Comparison of ENCODE assay signal across 1 cellular context in the genomic region with DNA sequence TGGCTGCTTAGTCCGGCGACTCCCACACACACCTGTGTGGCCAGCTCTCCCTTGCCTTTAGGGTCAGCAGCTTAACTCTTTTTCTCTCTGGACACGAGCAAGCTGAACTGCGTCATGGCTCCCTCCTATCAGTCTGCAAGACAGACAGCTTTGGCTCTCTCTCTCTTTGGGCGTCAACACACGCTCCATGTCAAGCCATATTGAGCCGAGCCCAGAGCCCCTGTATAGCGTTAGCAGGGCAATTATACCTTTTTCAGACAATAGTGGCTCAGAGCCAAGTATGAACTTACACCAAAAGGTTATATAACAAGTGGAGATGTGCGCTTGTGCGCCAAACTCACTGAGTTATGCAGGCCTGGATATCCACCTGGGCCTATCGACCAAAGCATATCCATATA.
TF ChIP-seq lines count a peak whose summit lies in the region.

No MANE protein-coding gene starts in this region.

TF ChIP-seq in HepG2, 621 proteins besides CTCF, POLR2A, EP300 and RAD21 (continued from another document and continues in another):
- TF ChIP-seq UBTF (CRISPR knock-in tag; IDR thresholded peaks at IDR 0.05): no peak
- no peak for TF ChIP-seq SNAPC5 (CRISPR knock-in tag; IDR thresholded peaks at IDR 0.05; ENCODE audit: borderline replicate concordance)
- no peak for TF ChIP-seq BHLHE40 (IDR thresholded peaks at IDR 0.05; ENCODE audit: low read length)
- no peak for TF ChIP-seq EED (CRISPR knock-in tag; IDR thresholded peaks at IDR 0.05)
- no peak for TF ChIP-seq FOXJ3 (CRISPR knock-in tag; IDR thresholded peaks at IDR 0.05; ENCODE audit: borderline replicate concordance)
- TF ChIP-seq ZBTB10 (CRISPR knock-in tag; IDR thresholded peaks at IDR 0.05; ENCODE audit: borderline replicate concordance): no peak
- TF ChIP-seq CREB1 (IDR thresholded peaks at IDR 0.05): no peak
- TF ChIP-seq CREB1 (CRISPR knock-in tag; IDR thresholded peaks at IDR 0.05): no peak
- TF ChIP-seq RBFOX2 (IDR thresholded peaks at IDR 0.05; ENCODE audit: low read depth, low read length): no peak; the same call in 1 of the 2 replicates
- TF ChIP-seq ZFP1 (CRISPR knock-in tag; IDR thresholded peaks at IDR 0.05): no peak
- no peak for TF ChIP-seq ZNF329 (CRISPR knock-in tag; IDR thresholded peaks at IDR 0.05; ENCODE audit: low read depth)
- TF ChIP-seq ZMYM4 (CRISPR knock-in tag; IDR thresholded peaks at IDR 0.05): 0 out of 2 replicates have a peak, but pooled peaks have one; percentile 1
- TF ChIP-seq, protein P1, sequence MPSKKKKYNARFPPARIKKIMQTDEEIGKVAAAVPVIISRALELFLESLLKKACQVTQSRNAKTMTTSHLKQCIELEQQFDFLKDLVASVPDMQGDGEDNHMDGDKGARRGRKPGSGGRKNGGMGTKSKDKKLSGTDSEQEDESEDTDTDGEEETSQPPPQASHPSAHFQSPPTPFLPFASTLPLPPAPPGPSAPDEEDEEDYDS (CRISPR knock-in tag; IDR thresholded peaks at IDR 0.05): no peak; the same call in 1 of the 2 replicates
- TF ChIP-seq MEIS2 (CRISPR knock-in tag; IDR thresholded peaks at IDR 0.05): peak; percentile 55; the same call in 1 of the 2 replicates
- no peak; the same call in 1 of the 2 replicates for TF ChIP-seq ZNF225 (CRISPR knock-in tag; IDR thresholded peaks at IDR 0.05)
- no peak for TF ChIP-seq ZNF737 (CRISPR knock-in tag; IDR thresholded peaks at IDR 0.05; ENCODE audit: borderline replicate concordance)
- TF ChIP-seq SATB2 (CRISPR knock-in tag; IDR thresholded peaks at IDR 0.05): no peak
- TF ChIP-seq ZNF414 (CRISPR knock-in tag; IDR thresholded peaks at IDR 0.05): 0 out of 2 replicates have a peak, but pooled peaks have one; percentile 14
- TF ChIP-seq CEBPZ (IDR thresholded peaks at IDR 0.05; ENCODE audit: low read length): no peak
- TF ChIP-seq NFIC (IDR thresholded peaks at IDR 0.05; ENCODE audit: low read length): peak; percentile 44; the same call in 1 of the 2 replicates
- TF ChIP-seq ZNF574 (CRISPR knock-in tag; IDR thresholded peaks at IDR 0.05): peak; percentile 39; the same call in 1 of the 2 replicates
- no peak for TF ChIP-seq ZNF577 (CRISPR knock-in tag; IDR thresholded peaks at IDR 0.05; ENCODE audit: borderline replicate concordance, low read depth)
- TF ChIP-seq ZNF317 (CRISPR knock-in tag; IDR thresholded peaks at IDR 0.05): no peak
- no peak for TF ChIP-seq CCDC6 (CRISPR knock-in tag; IDR thresholded peaks at IDR 0.05)
- no peak for TF ChIP-seq HMGA1 (CRISPR knock-in tag; conservative IDR thresholded peaks at IDR 0.05)
- TF ChIP-seq FOSL1 (CRISPR knock-in tag; IDR thresholded peaks at IDR 0.05; ENCODE audit: borderline replicate concordance): no peak
- TF ChIP-seq ZNF547 (CRISPR knock-in tag; IDR thresholded peaks at IDR 0.05): no peak
- TF ChIP-seq NR3C1 (CRISPR knock-in tag; IDR thresholded peaks at IDR 0.05): no peak
- TF ChIP-seq, protein P2, sequence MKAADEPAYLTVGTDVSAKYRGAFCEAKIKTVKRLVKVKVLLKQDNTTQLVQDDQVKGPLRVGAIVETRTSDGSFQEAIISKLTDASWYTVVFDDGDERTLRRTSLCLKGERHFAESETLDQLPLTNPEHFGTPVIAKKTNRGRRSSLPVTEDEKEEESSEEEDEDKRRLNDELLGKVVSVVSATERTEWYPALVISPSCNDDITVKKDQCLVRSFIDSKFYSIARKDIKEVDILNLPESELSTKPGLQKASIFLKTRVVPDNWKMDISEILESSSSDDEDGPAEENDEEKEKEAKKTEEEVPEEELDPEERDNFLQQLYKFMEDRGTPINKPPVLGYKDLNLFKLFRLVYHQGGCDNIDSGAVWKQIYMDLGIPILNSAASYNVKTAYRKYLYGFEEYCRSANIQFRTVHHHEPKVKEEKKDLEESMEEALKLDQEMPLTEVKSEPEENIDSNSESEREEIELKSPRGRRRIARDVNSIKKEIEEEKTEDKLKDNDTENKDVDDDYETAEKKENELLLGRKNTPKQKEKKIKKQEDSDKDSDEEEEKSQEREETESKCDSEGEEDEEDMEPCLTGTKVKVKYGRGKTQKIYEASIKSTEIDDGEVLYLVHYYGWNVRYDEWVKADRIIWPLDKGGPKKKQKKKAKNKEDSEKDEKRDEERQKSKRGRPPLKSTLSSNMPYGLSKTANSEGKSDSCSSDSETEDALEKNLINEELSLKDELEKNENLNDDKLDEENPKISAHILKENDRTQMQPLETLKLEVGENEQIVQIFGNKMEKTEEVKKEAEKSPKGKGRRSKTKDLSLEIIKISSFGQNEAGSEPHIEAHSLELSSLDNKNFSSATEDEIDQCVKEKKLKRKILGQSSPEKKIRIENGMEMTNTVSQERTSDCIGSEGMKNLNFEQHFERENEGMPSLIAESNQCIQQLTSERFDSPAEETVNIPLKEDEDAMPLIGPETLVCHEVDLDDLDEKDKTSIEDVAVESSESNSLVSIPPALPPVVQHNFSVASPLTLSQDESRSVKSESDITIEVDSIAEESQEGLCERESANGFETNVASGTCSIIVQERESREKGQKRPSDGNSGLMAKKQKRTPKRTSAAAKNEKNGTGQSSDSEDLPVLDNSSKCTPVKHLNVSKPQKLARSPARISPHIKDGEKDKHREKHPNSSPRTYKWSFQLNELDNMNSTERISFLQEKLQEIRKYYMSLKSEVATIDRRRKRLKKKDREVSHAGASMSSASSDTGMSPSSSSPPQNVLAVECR (CRISPR knock-in tag; IDR thresholded peaks at IDR 0.05; ENCODE audit: borderline replicate concordance): no peak
- no peak for TF ChIP-seq ZNF670 (CRISPR knock-in tag; IDR thresholded peaks at IDR 0.05; ENCODE audit: borderline replicate concordance)
- TF ChIP-seq GMEB2 (CRISPR knock-in tag; IDR thresholded peaks at IDR 0.05; ENCODE audit: low read depth): no peak
- TF ChIP-seq MTERF4 (CRISPR knock-in tag; IDR thresholded peaks at IDR 0.05): no peak
- TF ChIP-seq HCFC1 (IDR thresholded peaks at IDR 0.05; ENCODE audit: low read depth, low read length): no peak
- TF ChIP-seq ZFP91 (CRISPR knock-in tag; IDR thresholded peaks at IDR 0.05; ENCODE audit: borderline replicate concordance): no peak
